In genomic region chr10:8513155-8514147, GRCh38 we compare ENCODE assay signal across 16 cellular contexts.
"Had no signal": no experiment of that assay in that cellular context is flagged by ENCODE, and none has a peak within 500 bp of the region (broad histone marks: within the 10 kb centered on the region; RNA-seq: fewer than 3 reads in every experiment).

No MANE protein-coding gene starts in this region.

- H3K27me3 ChIP-seq: ascending aorta, vagina had no signal

- H3K4me3 Mint-ChIP-seq: activated naive CD8-positive, alpha-beta T cell treated with anti-CD3 and anti-CD28 coated beads, Interleukin-2, amount 50 U/mL, for 24 hours; natural killer cell; stimulated activated memory B cell treated with anti-CD40 and anti-IgM and Interleukin-4, amounts not matched to agents 10 μg/mL and 1 μg/mL and 100 μg/mL, for 72 hours had no signal

- DNase-seq: activated CD4-positive, alpha-beta T cell treated with anti-CD3 and anti-CD28 coated beads for 48 hours; activated naive CD4-positive, alpha-beta T cell treated with Interleukin-2 at 50 U/mL for 16 hours; activated naive CD8-positive, alpha-beta T cell treated with anti-CD3 and anti-CD28 coated beads, Interleukin-2, amount 50 U/mL, for 24 hours; foreskin melanocyte; heart right ventricle; lower lobe of right lung; natural killer cell; psoas muscle; spleen; stimulated activated CD4-positive, alpha-beta T cell treated with anti-CD3 and anti-CD28 coated beads, Interleukin-1b, Interleukin-23, amount 100 ng/mL, for 48 hours; tibial artery had no signal

- H3K27ac Mint-ChIP-seq: activated naive CD8-positive, alpha-beta T cell treated with anti-CD3 and anti-CD28 coated beads, Interleukin-2, amount 50 U/mL, for 24 hours; natural killer cell; stimulated activated memory B cell treated with anti-CD40 and anti-IgM and Interleukin-4, amounts not matched to agents 10 μg/mL and 1 μg/mL and 100 μg/mL, for 72 hours had no signal

- H3K36me3 Mint-ChIP-seq: natural killer cell; stimulated activated memory B cell treated with anti-CD40 and anti-IgM and Interleukin-4, amounts not matched to agents 10 μg/mL and 1 μg/mL and 100 μg/mL, for 72 hours had no signal

- H3K36me3 ChIP-seq: ascending aorta, heart right ventricle, lower lobe of right lung, spleen, tibial artery, vagina had no signal

- ATAC-seq: activated naive CD8-positive, alpha-beta T cell treated with anti-CD3 and anti-CD28 coated beads, Interleukin-2, amount 50 U/mL, for 24 hours; heart right ventricle; lower lobe of right lung; natural killer cell; psoas muscle; sciatic nerve; stimulated activated memory B cell treated with anti-CD40 and anti-IgM and Interleukin-4, amounts not matched to agents 10 μg/mL and 1 μg/mL and 100 μg/mL, for 72 hours had no signal

- H3K27me3 Mint-ChIP-seq: stimulated activated memory B cell treated with anti-CD40 and anti-IgM and Interleukin-4, amounts not matched to agents 10 μg/mL and 1 μg/mL and 100 μg/mL, for 72 hours had no signal

- H3K9me3 Mint-ChIP-seq: activated naive CD8-positive, alpha-beta T cell treated with anti-CD3 and anti-CD28 coated beads, Interleukin-2, amount 50 U/mL, for 24 hours; natural killer cell; stimulated activated memory B cell treated with anti-CD40 and anti-IgM and Interleukin-4, amounts not matched to agents 10 μg/mL and 1 μg/mL and 100 μg/mL, for 72 hours had no signal

- H3K9me3 ChIP-seq: ascending aorta, heart right ventricle, lower lobe of right lung, psoas muscle, spleen, tibial artery, vagina had no signal

- H3K4me1 Mint-ChIP-seq: activated naive CD8-positive, alpha-beta T cell treated with anti-CD3 and anti-CD28 coated beads, Interleukin-2, amount 50 U/mL, for 24 hours; natural killer cell; stimulated activated memory B cell treated with anti-CD40 and anti-IgM and Interleukin-4, amounts not matched to agents 10 μg/mL and 1 μg/mL and 100 μg/mL, for 72 hours had no signal

- H3K4me1 ChIP-seq: ascending aorta, heart right ventricle, lower lobe of right lung, psoas muscle, spleen, tibial artery, vagina had no signal

- H3K4me3 ChIP-seq: ascending aorta, heart right ventricle, lower lobe of right lung, psoas muscle, spleen, tibial artery, vagina had no signal

- H3K27ac ChIP-seq: ascending aorta, heart right ventricle, lower lobe of right lung, psoas muscle, spleen, tibial artery, vagina, VCaP had no signal
